In genomic region chr13:70723732-70724131, GRCh38 we compare ENCODE assay signal across 1 cellular context.
TF ChIP-seq lines count a peak whose summit lies in the region.

No MANE protein-coding gene starts in this region.

TF ChIP-seq in H1, 55 proteins besides CTCF, POLR2A, EP300 and RAD21 (continued from another document):
- TF ChIP-seq CHD7 (IDR thresholded peaks at IDR 0.05; ENCODE audit: insufficient replicate concordance, low read length) (no peak), FOSL1 (IDR thresholded peaks at IDR 0.05; ENCODE audit: insufficient read depth, low read depth, low read length) (no peak), CEBPB (IDR thresholded peaks at IDR 0.05; ENCODE audit: low read depth, low read length) (no peak), TEAD4 (IDR thresholded peaks at IDR 0.05; ENCODE audit: low read depth, low read length) (no peak), RNF2 (IDR thresholded peaks at IDR 0.05; ENCODE audit: borderline replicate concordance, low read depth, low read length, missing control alignments, poor library complexity, severe bottlenecking) (no peak), CBX8 (IDR thresholded peaks at IDR 0.05; ENCODE audit: borderline replicate concordance, low read depth, low read length) (no peak), CREB1 (IDR thresholded peaks at IDR 0.05) (no peak), BACH1 (IDR thresholded peaks at IDR 0.05; ENCODE audit: low read length) (no peak), MAX (IDR thresholded peaks at IDR 0.05) (no peak), SIX5 (IDR thresholded peaks at IDR 0.05; ENCODE audit: low read depth, low read length) (no peak), SP4 (IDR thresholded peaks at IDR 0.05; ENCODE audit: low read length) (no peak), SP2 (IDR thresholded peaks at IDR 0.05; ENCODE audit: low read length) (no peak), SIRT6 (IDR thresholded peaks at IDR 0.05; ENCODE audit: low read length) (no peak)
